ENCODE assay signal across 8 cellular contexts in the genomic region with DNA sequence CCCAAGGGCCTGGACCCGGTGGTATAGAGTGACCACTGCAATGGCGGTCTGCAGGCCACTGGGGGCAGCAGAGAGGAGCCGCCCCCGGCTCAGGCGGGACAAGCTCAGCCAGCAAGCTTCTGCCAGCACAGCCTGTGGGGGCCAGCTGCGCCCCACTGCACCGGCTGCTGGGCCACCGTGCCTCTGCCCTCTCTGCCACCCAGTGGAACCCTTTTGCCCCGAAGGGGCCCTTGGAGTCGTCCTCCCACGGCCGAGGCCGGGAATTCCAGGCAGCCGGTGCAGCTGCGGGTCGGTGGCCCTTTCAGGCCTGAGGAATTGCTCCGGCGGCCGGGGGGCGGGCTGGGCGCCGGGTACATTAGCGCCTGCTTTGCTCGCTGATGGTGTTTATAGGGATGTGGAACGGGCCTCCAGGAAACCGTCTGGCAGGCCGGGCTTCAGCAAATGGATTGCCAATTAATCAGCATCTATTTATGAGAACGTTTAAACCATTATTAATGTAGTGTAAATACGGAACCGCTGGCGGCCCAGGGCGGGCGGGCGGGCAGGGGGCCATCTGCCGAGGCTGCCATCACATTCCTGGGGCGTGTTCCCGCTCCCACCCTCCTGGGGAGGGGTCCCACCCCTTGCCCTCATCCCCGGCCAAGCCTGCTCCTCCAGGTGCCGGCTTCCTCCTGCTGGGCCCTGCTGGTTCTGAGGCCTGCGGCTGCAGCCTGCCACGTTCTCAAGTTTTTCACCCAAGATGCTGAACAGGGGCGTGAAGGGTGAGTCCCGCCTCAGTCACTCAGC.
A peak's percentile ranks its signal among the peaks of the same experiment; 100 is the strongest.
DNase-seq lines count a peak whose midpoint lies in the region; ATAC-seq and TF ChIP-seq lines count a peak whose summit lies in the region.

No MANE protein-coding gene starts in this region.

- peaks cover 78% of the 10 kb centered on the region for H3K27me3 Mint-ChIP-seq in CD4-positive, alpha-beta T cell
- peaks cover 9% of the 10 kb centered on the region for H3K27me3 Mint-ChIP-seq in MCF 10A (ENCODE audit: insufficient read depth, unreplicated experiment)

- no peak overlapping the region for H3K4me3 Mint-ChIP-seq in CD4-positive, alpha-beta T cell
- no peak overlapping the region for H3K4me3 Mint-ChIP-seq in MCF 10A (ENCODE audit: unreplicated experiment)

- H3K4me1 Mint-ChIP-seq in CD4-positive, alpha-beta T cell (ENCODE audit: low read depth): peaks cover 13% of the 10 kb centered on the region
- no peaks in the 10 kb centered on the region for H3K4me1 Mint-ChIP-seq in MCF 10A (ENCODE audit: insufficient read depth, unreplicated experiment)

- peak in 1 of 10 experiments; percentile 24 for DNase-seq in CD4-positive, alpha-beta T cell
- DNase-seq in HCEC 1CT: peak; percentile 17
- peak; percentile 84 for DNase-seq in RWPE1 (ENCODE audit: low spot score)
- peak; percentile 31 for DNase-seq in MCF 10A (ENCODE audit: unreplicated experiment)
- peak; percentile 38 for DNase-seq in inferior parietal cortex (ENCODE audit: extremely low spot score)
- peak; percentile 9 for DNase-seq in smooth muscle cell of the brain vasculature (ENCODE audit: low read depth, low spot score)
- DNase-seq in NCI-H345 treated with DMSO at 0.1 percent for 48 hours (lab: John Stamatoyannopoulos, UW; ENCODE audit: unreplicated experiment): no peak

- peak; percentile 52 for ATAC-seq in CD4-positive, alpha-beta T cell (ENCODE audit: poor library complexity)
- ATAC-seq in GM21786 (IDR thresholded peaks at IDR 0.05; ENCODE audit: unreplicated experiment): no peak

- H3K9me3 Mint-ChIP-seq in CD4-positive, alpha-beta T cell: peaks cover 1% of the 10 kb centered on the region
- no peaks in the 10 kb centered on the region for H3K9me3 Mint-ChIP-seq in MCF 10A (ENCODE audit: unreplicated experiment)

- POLR2A ChIA-PET in CD4-positive, alpha-beta T cell (lab: Charles Lee): no interaction called here
- POLR2A ChIA-PET in RWPE1 (lab: Yijun Ruan, JAX; ENCODE audit: low non-redundant PET): no interaction called here
- POLR2A ChIA-PET in MCF 10A (lab: Yijun Ruan, JAX): no interaction called here

- intact Hi-C loops in CD4-positive, alpha-beta T cell (cut with DNase I, micrococcal nuclease): loop anchor here (2.0 kb wide), 1 partner anchor 135 kb away; no protein-coding TSS in a partner anchor
- intact Hi-C loops in MCF 10A (cut with micrococcal nuclease): no loop called here

- no TSS peak for BruUV-seq in MCF 10A (replicated peaks; lab: Mats Ljungman, UMichigan)

- CTCF ChIA-PET in CD4-positive, alpha-beta T cell (lab: Charles Lee): interaction anchor here (0.6 to 0.9 kb wide), 3 partner anchors 8 to 136 kb away, joined by 3 to 4 read pairs (median 4); no protein-coding TSS in a partner anchor
- CTCF ChIA-PET in RWPE1 (lab: Yijun Ruan, JAX) (interaction anchor here (0.6 to 1.0 kb wide), 7 partner anchors 15 to 659 kb away, joined by 4 to 7 read pairs (median 5); no protein-coding TSS in a partner anchor), MCF 10A (lab: Yijun Ruan, JAX) (interaction anchor here (0.8 to 1.5 kb wide), 2 partner anchors 11 to 30 kb away, joined by 3 to 6 read pairs; no protein-coding TSS in a partner anchor)

- H3K27ac Mint-ChIP-seq in CD4-positive, alpha-beta T cell: no peak overlapping the region
- H3K27ac Mint-ChIP-seq in MCF 10A (ENCODE audit: low read depth, unreplicated experiment): no peak overlapping the region

- no peaks in the 10 kb centered on the region for H3K9me3 ChIP-seq in CD4-positive, alpha-beta T cell (ENCODE audit: control insufficient read depth, low read length)

- no peak overlapping the region for H3K27ac ChIP-seq in CD4-positive, alpha-beta T cell (ENCODE audit: low read depth, low read length)
- H3K27ac ChIP-seq in RWPE1: no peak overlapping the region

- no peaks in the 10 kb centered on the region for H3K36me3 Mint-ChIP-seq in CD4-positive, alpha-beta T cell (ENCODE audit: low read depth)
- no peaks in the 10 kb centered on the region for H3K36me3 Mint-ChIP-seq in MCF 10A (ENCODE audit: insufficient read depth, unreplicated experiment)

- peak; percentile 46 for TF ChIP-seq CTCF in CD4-positive, alpha-beta T cell (IDR thresholded peaks at IDR 0.05)
- TF ChIP-seq CTCF in RWPE1 (conservative IDR thresholded peaks at IDR 0.05; ENCODE audit: low read depth) (peak; percentile 96), MCF 10A (IDR thresholded peaks at IDR 0.05; ENCODE audit: unreplicated experiment) (peak; percentile 57)

- peaks cover 60% of the 10 kb centered on the region for H3K27me3 ChIP-seq in CD4-positive, alpha-beta T cell (ENCODE audit: control insufficient read depth, insufficient read depth, low read length)

Comparison
In these comparisons a context has a peak if more than half of its experiments do, and no peak if none do; other contexts are left out.
1. CTCF ChIP-seq: peak in every context shown above with its lines; median percentile 96 in RWPE1; 57 in MCF 10A; 46 in CD4-positive, alpha-beta T cell.